ENCODE assay signal across 1 cellular context in genomic region chr11:2943711-2944118, GRCh38.
TF ChIP-seq lines count a peak whose summit lies in the region.

No MANE protein-coding gene starts in this region.

TF ChIP-seq in H1, 55 proteins besides CTCF, POLR2A, EP300 and RAD21:
- no peak for TF ChIP-seq ZNF274 (IDR thresholded peaks at IDR 0.05; ENCODE audit: borderline replicate concordance, extremely low read depth, low read length)
- no peak for TF ChIP-seq TAF7 (optimal IDR thresholded peaks at IDR 0.05; ENCODE audit: borderline replicate concordance, low read depth, low read length)
- TF ChIP-seq RFX5 (IDR thresholded peaks at IDR 0.05; ENCODE audit: borderline replicate concordance, low read depth, low read length), result no peak
- TF ChIP-seq USF2 (IDR thresholded peaks at IDR 0.05; ENCODE audit: low read length), result no peak
- no peak for TF ChIP-seq BACH1 (IDR thresholded peaks at IDR 0.05; ENCODE audit: low read length)
